In genomic region chr16:88569985-88570690, GRCh38 we compare ENCODE assay signal across 8 cellular contexts. TPM values are rescaled to one million over a fixed set of nuclear protein-coding genes. Genes with fewer than 3 reads are reported as not detected.
DNase-seq lines count a peak whose midpoint lies in the region; ATAC-seq, FAIRE-seq and TF ChIP-seq lines count a peak whose summit lies in the region.

ZC3H18 (plus strand) TSS chr16:88570403; CDS start chr16:88577124, 6,721 bp downstream.

- peaks cover 26% of the 10 kb centered on the region for H4K20me1 ChIP-seq in DOHH2 (ENCODE audit: control insufficient read depth, insufficient read depth, low read depth, low read length)

- peaks cover 18 to 29% of the 10 kb centered on the region in 2 donors for H3K4me1 Mint-ChIP-seq in natural killer cell treated with Interleukin-12 subunit alpha and Interleukin-12 subunit beta and Interleukin-15 and Interleukin-18, amount 100 ng/mL, for 72 hours (ENCODE audit: low read depth in 2 of 2)

- no peaks in the 10 kb centered on the region for H3K9me2 ChIP-seq in DOHH2 (replicated peaks; ENCODE audit: control insufficient read depth, low read length)

- peak; percentile 94 to 96 for ATAC-seq in natural killer cell treated with Interleukin-12 subunit alpha and Interleukin-12 subunit beta and Interleukin-15 and Interleukin-18, amount 100 ng/mL, for 72 hours

- no peaks in the 10 kb centered on the region for H3F3A ChIP-seq in DOHH2 (ENCODE audit: control insufficient read depth, insufficient read depth)

- peaks cover 34% of the 10 kb centered on the region for H3K36me3 ChIP-seq in DOHH2 (ENCODE audit: control insufficient read depth, low read length)

- H3K4me3 Mint-ChIP-seq in natural killer cell treated with Interleukin-12 subunit alpha and Interleukin-12 subunit beta and Interleukin-15 and Interleukin-18, amount 100 ng/mL, for 72 hours, result peak within 1 kb of the TSS; percentile 86

- H3K4me3 ChIP-seq in DOHH2 (ENCODE audit: low read length), result peak within 1 kb of the TSS; percentile 94
- H3K4me3 ChIP-seq in fibroblast of pulmonary artery (replicated peaks; ENCODE audit: low read depth, low read length), result peak within 1 kb of the TSS; percentile 80

- no peak for FAIRE-seq in H54 (lab: Jason Lieb, UNC)

- no peaks in the 10 kb centered on the region for H3K9me3 ChIP-seq in DOHH2 (ENCODE audit: control insufficient read depth, insufficient read depth, low read length)

- H3K27ac ChIP-seq in DOHH2 (ENCODE audit: low read depth, low read length), result peak within 1 kb of the TSS; percentile 29; the same call in 1 of the 2 replicates

- H3K79me2 ChIP-seq in DOHH2 (ENCODE audit: control insufficient read depth, low read length), result peaks cover 64% of the 10 kb centered on the region

- peak; percentile 84 for TF ChIP-seq POLR2A in H54 (IDR thresholded peaks at IDR 0.05; ENCODE audit: low read depth, low read length)
- peak; percentile 72 for TF ChIP-seq POLR2A in Raji (IDR thresholded peaks at IDR 0.05; ENCODE audit: insufficient read depth, low read depth, low read length)

- no peaks in the 10 kb centered on the region for H3K27me3 Mint-ChIP-seq in natural killer cell treated with Interleukin-12 subunit alpha and Interleukin-12 subunit beta and Interleukin-15 and Interleukin-18, amount 100 ng/mL, for 72 hours

- TF ChIP-seq CTCF in DOHH2 (IDR thresholded peaks at IDR 0.05; ENCODE audit: low read depth, low read length, poor library complexity, severe bottlenecking) (no peak), fibroblast of pulmonary artery (IDR thresholded peaks at IDR 0.05; ENCODE audit: low read length, missing control alignments) (no peak)

- H3K9me3 Mint-ChIP-seq in natural killer cell treated with Interleukin-12 subunit alpha and Interleukin-12 subunit beta and Interleukin-15 and Interleukin-18, amount 100 ng/mL, for 72 hours, result no peaks in the 10 kb centered on the region

- H3K36me3 Mint-ChIP-seq in natural killer cell treated with Interleukin-12 subunit alpha and Interleukin-12 subunit beta and Interleukin-15 and Interleukin-18, amount 100 ng/mL, for 72 hours, result no peaks in the 10 kb centered on the region

- peak within 1 kb of the TSS; percentile 97 for H3K4me2 ChIP-seq in DOHH2 (ENCODE audit: low read length)

- peak within 1 kb of the TSS; percentile 79 to 85 for H3K27ac Mint-ChIP-seq in natural killer cell treated with Interleukin-12 subunit alpha and Interleukin-12 subunit beta and Interleukin-15 and Interleukin-18, amount 100 ng/mL, for 72 hours

- DNase-seq in H54 (ENCODE audit: insufficient read length, low spot score) (peak; percentile 99), M059J (ENCODE audit: low read depth) (peak; percentile 93), fibroblast of pulmonary artery (ENCODE audit: low read depth) (peak; percentile 96)
- peak; percentile 98 for DNase-seq in activated T-helper 9 cell treated with anti-CD3 and anti-CD28 coated beads, Interleukin-2, amount 50 U/mL, for 16 hours (ENCODE audit: low read depth)
- DNase-seq in natural killer cell treated with Interleukin-12 subunit alpha and Interleukin-12 subunit beta and Interleukin-15 and Interleukin-18, amount 100 ng/mL, for 72 hours (ENCODE audit: low spot score), result peak; percentile 98
- DNase-seq in stimulated activated naive CD4-positive, alpha-beta T cell treated with Interleukin-2 at 50 U/mL for 16 hours (lab: John Stamatoyannopoulos, UW), result peak; percentile 96

- peaks cover 23% of the 10 kb centered on the region for H3K4me1 ChIP-seq in DOHH2 (ENCODE audit: control insufficient read depth, low read length)

- H3K27me3 ChIP-seq in DOHH2 (ENCODE audit: control insufficient read depth, low read length), result no peaks in the 10 kb centered on the region

RNA-seq across cellular contexts. Expression of gene ZC3H18, which starts in this region (rescaled TPM):
- total RNA-seq in M059J (2014; rRNA removed; shearing (Covaris generic)), result 13.3 and 20.4 TPM in 2 replicates
- total RNA-seq in natural killer cell treated with Interleukin-12 subunit alpha and Interleukin-12 subunit beta and Interleukin-15 and Interleukin-18, amount 100 ng/mL, for 72 hours, result 100 to 1,000 TPM in 1 of 2 donors, 10 to 100 TPM in 1; 85.0 to 148 TPM

Comparison
In these comparisons a context has a peak if more than half of its experiments do, and no peak if none do; other contexts are left out.
1. Peak in every context shown above with its lines: DNase-seq, ATAC-seq, H3K4me3 ChIP-seq and H3K27ac ChIP-seq.